ENCODE assay signal across 8 cellular contexts in genomic region chr11:14520086-14520901, GRCh38. TPM values are rescaled to one million over a fixed set of nuclear protein-coding genes. Genes with fewer than 3 reads are reported as not detected.
DNase-seq lines count a peak whose midpoint lies in the region; ATAC-seq and TF ChIP-seq lines count a peak whose summit lies in the region.

Gene PSMA1, minus strand, starts transcription at chr11:14520386. Its CDS starts 87 bp downstream, at chr11:14520299.

- intact Hi-C loops in PC-3 (cut with micrococcal nuclease) = loop anchor here (1.0 kb wide), 1 partner anchor 372 kb away; the partner anchor contains the start of gene CYP2R1

- no peaks in the 10 kb centered on the region for H3F3A ChIP-seq in PC-3 (ENCODE audit: low read length, unreplicated experiment)

- H3K9ac ChIP-seq in PC-3 (ENCODE audit: low read length) = peak within 1 kb of the TSS; percentile 99
- H3K9ac ChIP-seq in mucosa of rectum (ENCODE audit: low read depth in 1 of 2, low read length in 2 of 2) = peak within 1 kb of the TSS; percentile 73 to 83

- CTCF ChIA-PET in PC-3 (lab: Charles Lee) = no interaction called here

- TF ChIP-seq CTCF in PC-3 (conservative IDR thresholded peaks at IDR 0.05; ENCODE audit: low read depth, low read length) = no peak
- TF ChIP-seq CTCF in epithelial cell of proximal tubule (conservative IDR thresholded peaks at IDR 0.05; ENCODE audit: low read depth, low read length) = no peak

- POLR2A ChIA-PET in PC-3 (lab: Charles Lee; ENCODE audit: unreplicated experiment) = interaction anchor here (0.7 to 0.9 kb wide), 3 partner anchors 13 to 1664 kb away, joined by 3 to 6 read pairs (median 4); no protein-coding TSS in a partner anchor

- peak; percentile 40; the same call in 1 of the 2 replicates for TF ChIP-seq EP300 in Ishikawa (IDR thresholded peaks at IDR 0.05; ENCODE audit: borderline replicate concordance)

- peak within 1 kb of the TSS; percentile 80 for H3K4me3 ChIP-seq in PC-3 (ENCODE audit: low read length)
- peak within 1 kb of the TSS; percentile 67 for H3K4me3 ChIP-seq in epithelial cell of proximal tubule (ENCODE audit: low read depth, low read length)
- H3K4me3 ChIP-seq in mucosa of rectum (ENCODE audit: low read length in 2 of 2) = peak within 1 kb of the TSS; percentile 82 to 99

- H3K4me1 ChIP-seq in PC-3 (ENCODE audit: insufficient read depth, low read length) (peaks cover 10% of the 10 kb centered on the region; the same call in 1 of the 2 replicates), mucosa of rectum (ENCODE audit: control insufficient read depth in 2 of 2, insufficient read depth in 2 of 2, low read length in 2 of 2) (peaks cover 10 to 11% of the 10 kb centered on the region in 2 donors)

- TF ChIP-seq RAD21 in Ishikawa (IDR thresholded peaks at IDR 0.05; ENCODE audit: low read depth) = no peak; the same call in 1 of the 2 replicates

- H3K9me3 ChIP-seq in PC-3 (ENCODE audit: low read length) (no peaks in the 10 kb centered on the region), mucosa of rectum (ENCODE audit: control insufficient read depth in 2 of 2, low read length in 2 of 2) (no peaks in the 10 kb centered on the region)

- H3K36me3 ChIP-seq in PC-3 (ENCODE audit: low read depth, low read length) (peaks cover 19% of the 10 kb centered on the region), mucosa of rectum (ENCODE audit: control insufficient read depth in 2 of 2, insufficient read depth in 2 of 2, low read length in 2 of 2) (peaks cover 12 to 22% of the 10 kb centered on the region in 2 donors)

- peaks cover 39% of the 10 kb centered on the region for H3K79me2 ChIP-seq in PC-3 (ENCODE audit: low read length)

- peak within 1 kb of the TSS; percentile 85 for H2AFZ ChIP-seq in PC-3 (ENCODE audit: low read length)

- H3K27me3 ChIP-seq in PC-3 (ENCODE audit: low read length) (no peaks in the 10 kb centered on the region), mucosa of rectum (ENCODE audit: control insufficient read depth in 2 of 2, insufficient read depth in 2 of 2, low read length in 2 of 2) (no peaks in the 10 kb centered on the region)

- peak within 1 kb of the TSS; percentile 88 for H3K27ac ChIP-seq in PC-3 (ENCODE audit: low read length)
- H3K27ac ChIP-seq in mucosa of rectum (ENCODE audit: low read depth in 2 of 2, low read length in 2 of 2) = peak within 1 kb of the TSS; percentile 82 to 87

- no peaks in the 10 kb centered on the region for H3K9me2 ChIP-seq in PC-3 (replicated peaks; ENCODE audit: low read length)

- H4K20me1 ChIP-seq in PC-3 (ENCODE audit: low read length) = no peaks in the 10 kb centered on the region

- H3K4me2 ChIP-seq in PC-3 (ENCODE audit: low read length) = peak within 1 kb of the TSS; percentile 84

- BruUV-seq in PC-3 (replicated peaks; lab: Mats Ljungman, UMichigan) = TSS peak; percentile 71

- peak; percentile 93 for DNase-seq in DMS153 (lab: John Stamatoyannopoulos, UW)
- DNase-seq in PC-3 = peak; percentile 96
- peak; percentile 90 for DNase-seq in activated T-cell treated with anti-CD3 and anti-CD28 coated beads for 48 hours (ENCODE audit: low read depth)
- no peak for DNase-seq in epithelial cell of proximal tubule (ENCODE audit: low read depth)
- peak; percentile 94 for DNase-seq in stimulated activated CD8-positive, alpha-beta memory T cell treated with anti-CD3 and anti-CD28 coated beads, Interleukin-4, amount 100 ng/mL, for 48 hours

- ATAC-seq in GM21576 (IDR thresholded peaks at IDR 0.05; ENCODE audit: unreplicated experiment) (peak; percentile 95), PC-3 (peak; percentile 91)

TF ChIP-seq in Ishikawa, 13 proteins besides CTCF, POLR2A, EP300 and RAD21:
- TF ChIP-seq, protein P1, sequence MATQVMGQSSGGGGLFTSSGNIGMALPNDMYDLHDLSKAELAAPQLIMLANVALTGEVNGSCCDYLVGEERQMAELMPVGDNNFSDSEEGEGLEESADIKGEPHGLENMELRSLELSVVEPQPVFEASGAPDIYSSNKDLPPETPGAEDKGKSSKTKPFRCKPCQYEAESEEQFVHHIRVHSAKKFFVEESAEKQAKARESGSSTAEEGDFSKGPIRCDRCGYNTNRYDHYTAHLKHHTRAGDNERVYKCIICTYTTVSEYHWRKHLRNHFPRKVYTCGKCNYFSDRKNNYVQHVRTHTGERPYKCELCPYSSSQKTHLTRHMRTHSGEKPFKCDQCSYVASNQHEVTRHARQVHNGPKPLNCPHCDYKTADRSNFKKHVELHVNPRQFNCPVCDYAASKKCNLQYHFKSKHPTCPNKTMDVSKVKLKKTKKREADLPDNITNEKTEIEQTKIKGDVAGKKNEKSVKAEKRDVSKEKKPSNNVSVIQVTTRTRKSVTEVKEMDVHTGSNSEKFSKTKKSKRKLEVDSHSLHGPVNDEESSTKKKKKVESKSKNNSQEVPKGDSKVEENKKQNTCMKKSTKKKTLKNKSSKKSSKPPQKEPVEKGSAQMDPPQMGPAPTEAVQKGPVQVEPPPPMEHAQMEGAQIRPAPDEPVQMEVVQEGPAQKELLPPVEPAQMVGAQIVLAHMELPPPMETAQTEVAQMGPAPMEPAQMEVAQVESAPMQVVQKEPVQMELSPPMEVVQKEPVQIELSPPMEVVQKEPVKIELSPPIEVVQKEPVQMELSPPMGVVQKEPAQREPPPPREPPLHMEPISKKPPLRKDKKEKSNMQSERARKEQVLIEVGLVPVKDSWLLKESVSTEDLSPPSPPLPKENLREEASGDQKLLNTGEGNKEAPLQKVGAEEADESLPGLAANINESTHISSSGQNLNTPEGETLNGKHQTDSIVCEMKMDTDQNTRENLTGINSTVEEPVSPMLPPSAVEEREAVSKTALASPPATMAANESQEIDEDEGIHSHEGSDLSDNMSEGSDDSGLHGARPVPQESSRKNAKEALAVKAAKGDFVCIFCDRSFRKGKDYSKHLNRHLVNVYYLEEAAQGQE (IDR thresholded peaks at IDR 0.05; ENCODE audit: low read depth) = no peak
- TF ChIP-seq TAF1 (IDR thresholded peaks at IDR 0.05; ENCODE audit: low read depth) = peak; percentile 91
- no peak; the same call in 1 of the 2 replicates for TF ChIP-seq CREB1 (IDR thresholded peaks at IDR 0.05; ENCODE audit: low read depth)
- TF ChIP-seq USF1 (IDR thresholded peaks at IDR 0.05) = no peak
- TF ChIP-seq TCF12 (IDR thresholded peaks at IDR 0.05; ENCODE audit: low read depth) = peak; percentile 79
- TF ChIP-seq FOXM1 (IDR thresholded peaks at IDR 0.05; ENCODE audit: borderline replicate concordance, low read depth) = 0 out of 2 replicates have a peak, but pooled peaks have one; percentile 5
- TF ChIP-seq, protein P2, sequence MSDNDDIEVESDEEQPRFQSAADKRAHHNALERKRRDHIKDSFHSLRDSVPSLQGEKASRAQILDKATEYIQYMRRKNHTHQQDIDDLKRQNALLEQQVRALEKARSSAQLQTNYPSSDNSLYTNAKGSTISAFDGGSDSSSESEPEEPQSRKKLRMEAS (IDR thresholded peaks at IDR 0.05) = peak; percentile 66
- peak; percentile 85 for TF ChIP-seq YY1 (IDR thresholded peaks at IDR 0.05; ENCODE audit: low read depth)
- TF ChIP-seq EGR1 (IDR thresholded peaks at IDR 0.05) = no peak
- peak; percentile 91 for TF ChIP-seq CEBPB (IDR thresholded peaks at IDR 0.05)
- TF ChIP-seq NFIC (IDR thresholded peaks at IDR 0.05) = peak; percentile 29; the same call in 1 of the 2 replicates
- TF ChIP-seq ZBTB7A (IDR thresholded peaks at IDR 0.05; ENCODE audit: low read depth) = no peak
- TF ChIP-seq TEAD4 (IDR thresholded peaks at IDR 0.05) = no peak; the same call in 1 of the 2 replicates

RNA-seq across cellular contexts. Expression of gene PSMA1, which starts in this region (rescaled TPM):
- total RNA-seq in PC-3 (2014; rRNA removed) (213 and 275 TPM in 2 replicates), epithelial cell of proximal tubule (162 and 214 TPM in 2 replicates)
